12 cellular contexts compared by ENCODE assay signal in the genomic region with DNA sequence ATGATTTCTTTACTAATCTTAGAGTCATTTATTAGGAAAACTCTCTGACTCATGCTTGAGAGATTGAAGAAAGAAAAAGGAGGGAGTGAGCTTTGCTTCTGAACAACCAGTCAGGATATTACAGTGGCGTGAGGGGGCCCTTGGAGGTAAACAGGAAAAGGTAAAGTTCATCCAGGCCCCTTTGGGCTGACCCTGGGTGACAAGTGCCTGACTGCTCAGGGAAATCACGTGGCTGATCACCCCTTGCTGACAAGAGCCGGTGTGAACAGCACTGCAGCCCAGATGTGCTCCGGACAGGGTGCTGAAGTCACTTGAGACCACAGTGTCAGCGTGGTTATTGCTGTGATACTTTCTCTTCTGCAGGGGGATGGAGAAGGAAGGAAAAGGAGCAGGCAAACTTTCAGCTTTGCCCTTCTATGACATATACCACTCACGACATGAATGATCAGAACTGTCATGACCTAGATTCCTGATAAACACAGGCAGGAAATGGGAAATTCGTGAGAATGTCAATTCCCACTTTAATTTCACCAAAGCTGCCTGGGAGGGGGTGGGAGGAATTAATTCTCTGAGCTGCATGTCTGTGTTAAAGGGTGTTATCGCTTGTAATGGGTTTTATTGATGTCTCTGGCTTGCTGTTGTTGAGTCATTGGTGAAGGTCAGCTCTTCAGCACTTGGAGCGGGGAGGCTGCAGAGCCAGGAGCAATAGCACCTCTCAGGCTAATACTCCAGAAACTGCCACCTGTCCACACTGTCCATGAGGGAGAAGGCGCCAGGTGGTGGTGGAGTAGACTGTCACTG.
A peak's percentile ranks its signal among the peaks of the same experiment; 100 is the strongest.
DNase-seq lines count a peak whose midpoint lies in the region; FAIRE-seq and TF ChIP-seq lines count a peak whose summit lies in the region.
"Had no signal": no experiment of that assay in that cellular context is flagged by ENCODE, and none has a peak within 500 bp of the region (broad histone marks: within the 10 kb centered on the region; RNA-seq: fewer than 3 reads in every experiment).

No MANE protein-coding gene starts in this region.

- no peak for FAIRE-seq in endothelial cell of umbilical vein (lab: Jason Lieb, UNC)
- FAIRE-seq: GM18507 had no signal

- H3K27me3 ChIP-seq in endothelial cell of umbilical vein (ENCODE audit: control insufficient read depth in 2 of 2, insufficient read depth in 2 of 2, low read length in 2 of 2) (no peaks in the 10 kb centered on the region), testis (no peaks in the 10 kb centered on the region)

- H3K36me3 ChIP-seq in endothelial cell of umbilical vein (ENCODE audit: control insufficient read depth in 2 of 2, extremely low read depth in 1 of 2, insufficient read depth in 2 of 2, low read length in 2 of 2) (peaks cover 0 to 2% of the 10 kb centered on the region in 2 experiments), testis (ENCODE audit: low read depth, missing control alignments) (no peaks in the 10 kb centered on the region)

- BruUV-seq in endothelial cell of umbilical vein (replicated peaks; lab: Mats Ljungman, UMichigan): no TSS peak

- H3K4me2 ChIP-seq in endothelial cell of umbilical vein (ENCODE audit: insufficient read depth, low read length): no peak overlapping the region

- WGBS in testis, 2 donors: 72 to 79% methylated on average over 9 to 10 of the region's 10 CpGs

- dilution Hi-C loops in endothelial cell of umbilical vein (cut with MboI; ENCODE audit: extremely low pct_ligation_motif_present, low sequenced_read_pairs): no loop called here

- H3K9me3 ChIP-seq in endothelial cell of umbilical vein (replicated peaks; ENCODE audit: control insufficient read depth, insufficient read depth, low read length) (no peaks in the 10 kb centered on the region), testis (no peaks in the 10 kb centered on the region)

- POLR2A ChIA-PET in endothelial cell of umbilical vein (lab: Charles Lee): no interaction called here

- H3K9ac ChIP-seq in endothelial cell of umbilical vein (replicated peaks; ENCODE audit: extremely low read depth, insufficient read depth, low read length): no peak overlapping the region

- H2AFZ ChIP-seq in endothelial cell of umbilical vein (ENCODE audit: low read depth, low read length): no peak overlapping the region

- CTCF ChIA-PET in endothelial cell of umbilical vein (lab: Charles Lee): interaction anchor here (1.1 to 1.4 kb wide), 2 partner anchors 11 to 318 kb away, joined by 3 read pairs; no protein-coding TSS in a partner anchor

- H3K9me1 ChIP-seq in endothelial cell of umbilical vein (replicated peaks; ENCODE audit: control insufficient read depth, extremely low read depth, insufficient read depth, low read length): no peaks in the 10 kb centered on the region

- no peaks in the 10 kb centered on the region for H4K20me1 ChIP-seq in endothelial cell of umbilical vein (replicated peaks; ENCODE audit: control insufficient read depth, extremely low read depth, insufficient read depth, low read length)

- H3K4me1 ChIP-seq in endothelial cell of umbilical vein (ENCODE audit: control insufficient read depth, extremely low read depth, insufficient read depth, low read length): no peaks in the 10 kb centered on the region
- no peaks in the 10 kb centered on the region for H3K4me1 ChIP-seq in testis

- TF ChIP-seq POLR2A in endothelial cell of umbilical vein (IDR thresholded peaks at IDR 0.05; ENCODE audit: low read depth, low read length) (no peak), testis (IDR thresholded peaks at IDR 0.05) (no peak)

- DNase-seq in G401 (ENCODE audit: low spot score): peak; percentile 41
- peak; percentile 33 to 73 for DNase-seq in SHP77 (lab: John Stamatoyannopoulos, UW)
- peak; percentile 33 for DNase-seq in endothelial cell of umbilical vein (ENCODE audit: low read depth, low spot score)
- DNase-seq in stimulated activated CD8-positive, alpha-beta memory T cell treated with anti-CD3 and anti-CD28 coated beads, Interleukin-12 subunit alpha, Interleukin-12 subunit beta, amount 100 ng/mL, for 24 hours (ENCODE audit: extremely low read depth): peak; percentile 7
- no peak for DNase-seq in Ammon's horn (ENCODE audit: low spot score)
- no peak for DNase-seq in testis
- DNase-seq in EL: no peak
- DNase-seq: activated CD4-positive, alpha-beta T cell treated with anti-CD3 and anti-CD28 coated beads, Interleukin-2, amount 50 U/mL, for 48 hours; central memory CD4-positive, alpha-beta T cell; DMS153; posterior cingulate gyrus had no signal

- in situ Hi-C loops in G401 (cut with HindIII; ENCODE audit: low sequenced_read_pairs): no loop called here

- H3K4me3 ChIP-seq in endothelial cell of umbilical vein (replicated peaks in 1 of 3; ENCODE audit: insufficient read depth in 1 of 3, low read depth in 1 of 3, low read length in 3 of 3) (no peak overlapping the region), testis (no peak overlapping the region)

- intact Hi-C loops in endothelial cell of umbilical vein (cut with micrococcal nuclease): no loop called here
- intact Hi-C loops in testis (cut with DNase I; ENCODE audit: low total_unique reads): no loop called here

- no peak for TF ChIP-seq CTCF in endothelial cell of umbilical vein (IDR thresholded peaks at IDR 0.05; ENCODE audit: extremely low read depth in 1 of 2, insufficient read depth in 1 of 2, low read depth in 1 of 2, low read length in 2 of 2)
- no peak for TF ChIP-seq CTCF in testis (IDR thresholded peaks at IDR 0.05)

- no peak overlapping the region for H3K27ac ChIP-seq in endothelial cell of umbilical vein (ENCODE audit: insufficient read depth, low read depth, low read length)
- H3K27ac ChIP-seq in testis: no peak overlapping the region

- no peaks in the 10 kb centered on the region for H3K79me2 ChIP-seq in endothelial cell of umbilical vein (ENCODE audit: control insufficient read depth, insufficient read depth, low read length)

TF ChIP-seq in endothelial cell of umbilical vein, 7 proteins besides CTCF, POLR2A, EP300 and RAD21:
- TF ChIP-seq JUN (IDR thresholded peaks at IDR 0.05; ENCODE audit: borderline replicate concordance, insufficient read depth, insufficient read length, low read depth) (no peak), EZH2 (IDR thresholded peaks at IDR 0.05; ENCODE audit: borderline replicate concordance, low read depth, low read length, severe bottlenecking) (no peak), POLR2AphosphoS5 (IDR thresholded peaks at IDR 0.05; ENCODE audit: insufficient read depth, low read depth, low read length) (no peak), GATA2 (IDR thresholded peaks at IDR 0.05; ENCODE audit: insufficient read depth, insufficient read length, low read depth, low read length) (no peak), FOS (IDR thresholded peaks at IDR 0.05; ENCODE audit: borderline replicate concordance, insufficient read depth, low read length) (peak; percentile 19)

Comparison
In these comparisons a context has a peak if more than half of its experiments do, and no peak if none do; other contexts are left out.
1. DNase-seq: peak in G401 (single experiment), SHP77 (2 of 2), endothelial cell of umbilical vein (single experiment) and stimulated activated CD8-positive, alpha-beta memory T cell treated with anti-CD3 and anti-CD28 coated beads, Interleukin-12 subunit alpha, Interleukin-12 subunit beta, amount 100 ng/mL, for 24 hours (single experiment); none in Ammon's horn (single experiment), testis (single experiment) and EL (single experiment).